13 cellular contexts compared by ENCODE assay signal in the genomic region with DNA sequence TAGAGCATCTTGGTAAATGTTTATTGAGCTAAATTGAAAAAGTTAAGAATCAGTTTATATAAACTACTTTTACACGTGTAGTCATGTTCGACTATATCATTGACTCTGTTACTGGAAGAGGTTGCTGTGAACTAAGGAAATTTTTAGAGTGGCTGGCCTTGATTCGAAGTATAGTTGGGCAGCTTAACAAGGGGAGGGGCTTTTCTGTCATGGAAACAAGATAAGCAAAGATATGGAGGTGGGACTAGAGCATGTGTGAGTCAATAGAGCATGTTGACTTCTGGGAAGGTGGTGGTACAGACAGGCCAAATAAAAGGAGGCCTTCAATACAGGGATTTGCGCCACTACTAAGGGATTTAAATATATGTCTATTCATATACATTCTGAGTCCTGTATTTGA. TPM values are rescaled to one million over a fixed set of nuclear protein-coding genes. Genes with fewer than 3 reads are reported as not detected.
DNase-seq lines count a peak whose midpoint lies in the region; ATAC-seq and TF ChIP-seq lines count a peak whose summit lies in the region.
"Had no signal": no experiment of that assay in that cellular context is flagged by ENCODE, and none has a peak within 500 bp of the region (broad histone marks: within the 10 kb centered on the region; RNA-seq: fewer than 3 reads in every experiment).

No MANE protein-coding gene starts in this region.

- no peak for TF ChIP-seq CTCF in NB4 (IDR thresholded peaks at IDR 0.05; ENCODE audit: low read depth, low read length)
- no peak for TF ChIP-seq CTCF in endothelial cell (IDR thresholded peaks at IDR 0.05; ENCODE audit: unreplicated experiment)
- TF ChIP-seq CTCF in lower lobe of right lung (IDR thresholded peaks at IDR 0.05) = no peak
- TF ChIP-seq CTCF in colonic mucosa (IDR thresholded peaks at IDR 0.05) = no peak

- H3K27me3 ChIP-seq in lower lobe of right lung (ENCODE audit: low read depth) (no peaks in the 10 kb centered on the region), colonic mucosa (no peaks in the 10 kb centered on the region)
- H3K27me3 ChIP-seq: dorsolateral prefrontal cortex had no signal

- peak; percentile 25 for DNase-seq in AG08396 (ENCODE audit: low spot score)
- DNase-seq in NB4 (ENCODE audit: low read depth) = peak; percentile 12
- DNase-seq in endothelial cell (ENCODE audit: low spot score) = no peak
- no peak for DNase-seq in lower lobe of right lung
- no peak for DNase-seq in putamen (ENCODE audit: low spot score)
- no peak for DNase-seq in NCI-H524 (lab: John Stamatoyannopoulos, UW)
- no peak for DNase-seq in NCI-H510A treated with DMSO at 0.1 percent for 48 hours (lab: John Stamatoyannopoulos, UW)
- DNase-seq in colonic mucosa = no peak
- DNase-seq: activated effector memory CD4-positive, alpha-beta T cell treated with anti-CD3 and anti-CD28 coated beads, Interleukin-2, amount 50 U/mL, for 16 hours; dorsolateral prefrontal cortex; NCI-H1105 treated with DMSO at 0.1 percent for 48 hours; NCI-H526 treated with DMSO at 0.1 percent for 48 hours had no signal

- H3K9me3 Mint-ChIP-seq in endothelial cell (ENCODE audit: unreplicated experiment) = no peaks in the 10 kb centered on the region

- H3K36me3 ChIP-seq in lower lobe of right lung = peaks cover 50% of the 10 kb centered on the region
- peaks cover 13% of the 10 kb centered on the region for H3K36me3 ChIP-seq in colonic mucosa

- peak; percentile 87 to 97 for ATAC-seq in lower lobe of right lung
- ATAC-seq: activated CD4-positive, CD25-positive, alpha-beta regulatory T cell treated with anti-CD3 and anti-CD28 coated beads, Interleukin-2, amount 50 U/mL, for 24 hours had no signal

- intact Hi-C loops in lower lobe of right lung (cut with DNase I) = no loop called here
- intact Hi-C loops in colonic mucosa (cut with DNase I) = no loop called here

- no peak overlapping the region for H3K4me3 Mint-ChIP-seq in endothelial cell (ENCODE audit: unreplicated experiment)

- H3K9ac ChIP-seq in colonic mucosa (ENCODE audit: low read depth in 2 of 2, low read length in 2 of 2) = no peak overlapping the region

- H3K4me3 ChIP-seq in NB4 (ENCODE audit: low read depth, low read length) (no peak overlapping the region), lower lobe of right lung (no peak overlapping the region), colonic mucosa (no peak overlapping the region)
- H3K4me3 ChIP-seq: dorsolateral prefrontal cortex had no signal

- H3K9me3 ChIP-seq in lower lobe of right lung = no peaks in the 10 kb centered on the region
- H3K9me3 ChIP-seq in colonic mucosa = no peaks in the 10 kb centered on the region

- H3K4me1 Mint-ChIP-seq in endothelial cell (ENCODE audit: unreplicated experiment) = peaks cover 3% of the 10 kb centered on the region

- no peak for TF ChIP-seq POLR2A in NB4 (IDR thresholded peaks at IDR 0.05; ENCODE audit: extremely low read depth, insufficient read length)

- peaks cover 14% of the 10 kb centered on the region for H3K36me3 Mint-ChIP-seq in endothelial cell (ENCODE audit: low read depth, unreplicated experiment)

- H3K4me1 ChIP-seq in lower lobe of right lung (peaks cover 35% of the 10 kb centered on the region), colonic mucosa (peaks cover 13% of the 10 kb centered on the region)

- H3K27ac Mint-ChIP-seq in endothelial cell (ENCODE audit: unreplicated experiment) = peak overlapping the region; percentile 20

- H3K27ac ChIP-seq in lower lobe of right lung = no peak overlapping the region
- no peak overlapping the region for H3K27ac ChIP-seq in colonic mucosa
- H3K27ac ChIP-seq: dorsolateral prefrontal cortex had no signal

- H3K27me3 Mint-ChIP-seq in endothelial cell (ENCODE audit: unreplicated experiment) = no peaks in the 10 kb centered on the region

RNA-seq across cellular contexts. Expression of a gene that starts 7.6 kb away (rescaled TPM):
- 216 TPM for total RNA-seq in endothelial cell (ENCODE audit: unreplicated experiment)
- 183 TPM for total RNA-seq in lower lobe of right lung
- total RNA-seq in colonic mucosa = 100 to 1,000 TPM; 444 to 610 TPM

RNA-seq across cellular contexts. Expression of a gene that starts 7.8 kb away (rescaled TPM):
- total RNA-seq in endothelial cell (ENCODE audit: unreplicated experiment) = 13.2 TPM
- total RNA-seq in lower lobe of right lung = 13.7 TPM
- total RNA-seq in colonic mucosa = 10 to 100 TPM; 10.9 to 11.6 TPM

RNA-seq across cellular contexts. Expression of a gene that starts 22.7 kb away (rescaled TPM):
- total RNA-seq in endothelial cell (ENCODE audit: unreplicated experiment) = 12.4 TPM
- 10.8 TPM for total RNA-seq in lower lobe of right lung
- total RNA-seq in colonic mucosa = 1 to 10 TPM; 4.4 to 6.3 TPM

Comparison
In these comparisons a context has a peak if more than half of its experiments do, and no peak if none do; other contexts are left out.
1. DNase-seq: peak in AG08396 (single experiment) and NB4 (single experiment); none in endothelial cell (single experiment), lower lobe of right lung (single experiment), putamen (single experiment), NCI-H524 (0 of 2), NCI-H510A treated with DMSO at 0.1 percent for 48 hours (single experiment) and colonic mucosa (single experiment).